ENCODE assay signal across 9 cellular contexts in genomic region chr2:7377861-7378569, GRCh38.
DNase-seq lines count a peak whose midpoint lies in the region; ATAC-seq, FAIRE-seq and TF ChIP-seq lines count a peak whose summit lies in the region.
"Had no signal": no experiment of that assay in that cellular context is flagged by ENCODE, and none has a peak within 500 bp of the region (broad histone marks: within the 10 kb centered on the region; RNA-seq: fewer than 3 reads in every experiment).

No MANE protein-coding gene starts in this region.

- ATAC-seq in activated CD8-positive, alpha-beta memory T cell treated with anti-CD3 and anti-CD28 coated beads, Interleukin-2, amount 10 ng/mL, durations not matched to agents 7 days and 5 days, result no peak
- no peak for ATAC-seq in stimulated activated effector memory CD8-positive, alpha-beta T cell treated with anti-CD3 and anti-CD28 coated beads, Interleukin-12 subunit alpha, Interleukin-12 subunit beta, amount 100 ng/mL, for 72 hours

- FAIRE-seq in frontal cortex (lab: Jason Lieb, UNC), result no peak

- no peaks in the 10 kb centered on the region for H3K36me3 Mint-ChIP-seq in activated CD8-positive, alpha-beta memory T cell treated with anti-CD3 and anti-CD28 coated beads, Interleukin-2, amount 10 ng/mL, durations not matched to agents 7 days and 5 days
- H3K36me3 Mint-ChIP-seq in stimulated activated effector memory CD8-positive, alpha-beta T cell treated with anti-CD3 and anti-CD28 coated beads, Interleukin-12 subunit alpha, Interleukin-12 subunit beta, amount 100 ng/mL, for 72 hours, result no peaks in the 10 kb centered on the region

- CTCF ChIA-PET in activated CD8-positive, alpha-beta memory T cell treated with anti-CD3 and anti-CD28 coated beads, Interleukin-2, amount 10 ng/mL, durations not matched to agents 7 days and 5 days (lab: Charles Lee), result no interaction called here

- no peak overlapping the region for H3K4me3 ChIP-seq in epithelial cell of proximal tubule (ENCODE audit: low read depth, low read length)
- H3K4me3 ChIP-seq: adrenal gland had no signal

- no peak overlapping the region for H3K4me3 Mint-ChIP-seq in activated CD8-positive, alpha-beta memory T cell treated with anti-CD3 and anti-CD28 coated beads, Interleukin-2, amount 10 ng/mL, durations not matched to agents 7 days and 5 days
- no peak overlapping the region for H3K4me3 Mint-ChIP-seq in stimulated activated effector memory CD8-positive, alpha-beta T cell treated with anti-CD3 and anti-CD28 coated beads, Interleukin-12 subunit alpha, Interleukin-12 subunit beta, amount 100 ng/mL, for 72 hours

- DNase-seq in HT-29 (ENCODE audit: low spot score), result peak; percentile 18
- DNase-seq in NCI-H748 (lab: John Stamatoyannopoulos, UW; ENCODE audit: unreplicated experiment), result peak; percentile 93
- no peak for DNase-seq in epithelial cell of proximal tubule (ENCODE audit: low read depth)
- DNase-seq in retina, result peak; percentile 51
- no peak for DNase-seq in frontal cortex (ENCODE audit: low spot score in 2 of 2)
- no peak for DNase-seq in activated CD8-positive, alpha-beta memory T cell treated with anti-CD3 and anti-CD28 coated beads, Interleukin-2, amount 10 ng/mL, durations not matched to agents 7 days and 5 days
- no peak for DNase-seq in GM13977 (ENCODE audit: low spot score)
- DNase-seq in stimulated activated effector memory CD8-positive, alpha-beta T cell treated with anti-CD3 and anti-CD28 coated beads, Interleukin-12 subunit alpha, Interleukin-12 subunit beta, amount 100 ng/mL, for 72 hours (ENCODE audit: low spot score in 2 of 2), result no peak

- in situ Hi-C loops in GM13977 (cut with MboI; ENCODE audit: low pct_unique_long_range_greater_than_20kb, low sequenced_read_pairs, unreplicated experiment), result no loop called here

- no peaks in the 10 kb centered on the region for H3K4me1 Mint-ChIP-seq in activated CD8-positive, alpha-beta memory T cell treated with anti-CD3 and anti-CD28 coated beads, Interleukin-2, amount 10 ng/mL, durations not matched to agents 7 days and 5 days
- H3K4me1 Mint-ChIP-seq in stimulated activated effector memory CD8-positive, alpha-beta T cell treated with anti-CD3 and anti-CD28 coated beads, Interleukin-12 subunit alpha, Interleukin-12 subunit beta, amount 100 ng/mL, for 72 hours, result no peaks in the 10 kb centered on the region

- no peak overlapping the region for H3K27ac Mint-ChIP-seq in activated CD8-positive, alpha-beta memory T cell treated with anti-CD3 and anti-CD28 coated beads, Interleukin-2, amount 10 ng/mL, durations not matched to agents 7 days and 5 days
- no peak overlapping the region for H3K27ac Mint-ChIP-seq in stimulated activated effector memory CD8-positive, alpha-beta T cell treated with anti-CD3 and anti-CD28 coated beads, Interleukin-12 subunit alpha, Interleukin-12 subunit beta, amount 100 ng/mL, for 72 hours

- H3K9me3 Mint-ChIP-seq in activated CD8-positive, alpha-beta memory T cell treated with anti-CD3 and anti-CD28 coated beads, Interleukin-2, amount 10 ng/mL, durations not matched to agents 7 days and 5 days (ENCODE audit: low read depth), result no peaks in the 10 kb centered on the region
- no peaks in the 10 kb centered on the region for H3K9me3 Mint-ChIP-seq in stimulated activated effector memory CD8-positive, alpha-beta T cell treated with anti-CD3 and anti-CD28 coated beads, Interleukin-12 subunit alpha, Interleukin-12 subunit beta, amount 100 ng/mL, for 72 hours

- TF ChIP-seq CTCF in epithelial cell of proximal tubule (conservative IDR thresholded peaks at IDR 0.05; ENCODE audit: low read depth, low read length) (peak; percentile 25), GM13977 (IDR thresholded peaks at IDR 0.05; ENCODE audit: extremely low read depth, insufficient read depth, missing control alignments) (no peak)

- H3K27me3 Mint-ChIP-seq in activated CD8-positive, alpha-beta memory T cell treated with anti-CD3 and anti-CD28 coated beads, Interleukin-2, amount 10 ng/mL, durations not matched to agents 7 days and 5 days, result peaks cover 20% of the 10 kb centered on the region

Comparison
In these comparisons a context has a peak if more than half of its experiments do, and no peak if none do; other contexts are left out.
1. DNase-seq: peak in HT-29 (single experiment), NCI-H748 (single experiment) and retina (single experiment); none in epithelial cell of proximal tubule (single experiment), frontal cortex (0 of 2), activated CD8-positive, alpha-beta memory T cell treated with anti-CD3 and anti-CD28 coated beads, Interleukin-2, amount 10 ng/mL, durations not matched to agents 7 days and 5 days (single experiment), GM13977 (single experiment) and stimulated activated effector memory CD8-positive, alpha-beta T cell treated with anti-CD3 and anti-CD28 coated beads, Interleukin-12 subunit alpha, Interleukin-12 subunit beta, amount 100 ng/mL, for 72 hours (0 of 2).